12 cellular contexts compared by ENCODE assay signal in genomic region chr2:33484042-33484621, GRCh38. TPM values are rescaled to one million over a fixed set of nuclear protein-coding genes. Genes with fewer than 3 reads are reported as not detected.
DNase-seq lines count a peak whose midpoint lies in the region; ATAC-seq, FAIRE-seq and TF ChIP-seq lines count a peak whose summit lies in the region.
"Had no signal": no experiment of that assay in that cellular context is flagged by ENCODE, and none has a peak within 500 bp of the region (broad histone marks: within the 10 kb centered on the region; RNA-seq: fewer than 3 reads in every experiment).

No MANE protein-coding gene starts in this region.

- no peaks in the 10 kb centered on the region for H3K9me3 ChIP-seq in astrocyte (ENCODE audit: insufficient read depth, low read depth, low read length)
- H3K9me3 ChIP-seq in subcutaneous abdominal adipose tissue (ENCODE audit: control insufficient read depth in 5 of 5, low read length in 5 of 5), result peaks cover 0 to 5% (median 0%) of the 10 kb centered on the region in 5 donors

- H3K36me3 ChIP-seq in astrocyte (ENCODE audit: insufficient read depth, low read length) (no peaks in the 10 kb centered on the region), subcutaneous abdominal adipose tissue (ENCODE audit: control insufficient read depth in 5 of 5, insufficient read depth in 5 of 5, low read length in 5 of 5) (no peaks in the 10 kb centered on the region)
- H3K36me3 ChIP-seq: tibial nerve had no signal

- peaks cover 7% of the 10 kb centered on the region for H3K9me3 Mint-ChIP-seq in activated naive CD8-positive, alpha-beta T cell (ENCODE audit: low read depth)
- H3K9me3 Mint-ChIP-seq in activated naive CD8-positive, alpha-beta T cell treated with anti-CD3 and anti-CD28 coated beads for 36 hours, result peaks cover 5% of the 10 kb centered on the region
- H3K9me3 Mint-ChIP-seq in astrocyte (ENCODE audit: unreplicated experiment), result peaks cover 5% of the 10 kb centered on the region

- no peak for FAIRE-seq in astrocyte (lab: Jason Lieb, UNC)

- peak overlapping the region; percentile 54 for H3K27ac Mint-ChIP-seq in activated naive CD8-positive, alpha-beta T cell
- no peak overlapping the region for H3K27ac Mint-ChIP-seq in activated naive CD8-positive, alpha-beta T cell treated with anti-CD3 and anti-CD28 coated beads for 36 hours
- peak overlapping the region; percentile 83 for H3K27ac Mint-ChIP-seq in astrocyte (ENCODE audit: unreplicated experiment)

- ATAC-seq in HG03060 (IDR thresholded peaks at IDR 0.05; ENCODE audit: low read depth, unreplicated experiment) (peak; percentile 14), HG03097 (IDR thresholded peaks at IDR 0.05; ENCODE audit: low FRiP score, unreplicated experiment) (no peak), GM18873 (IDR thresholded peaks at IDR 0.05; ENCODE audit: low FRiP score, unreplicated experiment) (no peak)

- peaks cover 5% of the 10 kb centered on the region for H3K4me1 Mint-ChIP-seq in activated naive CD8-positive, alpha-beta T cell (ENCODE audit: low read depth)
- peaks cover 12% of the 10 kb centered on the region for H3K4me1 Mint-ChIP-seq in activated naive CD8-positive, alpha-beta T cell treated with anti-CD3 and anti-CD28 coated beads for 36 hours
- H3K4me1 Mint-ChIP-seq in astrocyte (ENCODE audit: low read depth, unreplicated experiment), result peaks cover 14% of the 10 kb centered on the region

- H3K4me2 ChIP-seq in astrocyte (ENCODE audit: low read length), result no peak overlapping the region

- H3K9ac ChIP-seq in astrocyte (ENCODE audit: low read length), result no peak overlapping the region
- H3K9ac ChIP-seq in subcutaneous abdominal adipose tissue (ENCODE audit: low read length in 5 of 5), result no peak overlapping the region

- peaks cover 21% of the 10 kb centered on the region for H3K36me3 Mint-ChIP-seq in activated naive CD8-positive, alpha-beta T cell
- peaks cover 8% of the 10 kb centered on the region for H3K36me3 Mint-ChIP-seq in activated naive CD8-positive, alpha-beta T cell treated with anti-CD3 and anti-CD28 coated beads for 36 hours
- H3K36me3 Mint-ChIP-seq in astrocyte (ENCODE audit: low read depth, unreplicated experiment), result no peaks in the 10 kb centered on the region

- H3K27me3 Mint-ChIP-seq in activated naive CD8-positive, alpha-beta T cell, result no peaks in the 10 kb centered on the region
- no peaks in the 10 kb centered on the region for H3K27me3 Mint-ChIP-seq in activated naive CD8-positive, alpha-beta T cell treated with anti-CD3 and anti-CD28 coated beads for 36 hours
- no peaks in the 10 kb centered on the region for H3K27me3 Mint-ChIP-seq in astrocyte (ENCODE audit: low read depth, unreplicated experiment)

- H3K27me3 ChIP-seq in astrocyte (ENCODE audit: insufficient read depth, low read length) (peaks cover 3% of the 10 kb centered on the region), subcutaneous abdominal adipose tissue (ENCODE audit: control insufficient read depth in 5 of 5, insufficient read depth in 4 of 5, low read length in 5 of 5) (no peaks in the 10 kb centered on the region)
- H3K27me3 ChIP-seq: tibial nerve had no signal

- H3K4me3 ChIP-seq in astrocyte (ENCODE audit: insufficient read depth, low read depth, low read length), result no peak overlapping the region
- no peak overlapping the region for H3K4me3 ChIP-seq in subcutaneous abdominal adipose tissue (ENCODE audit: low read depth in 1 of 5, low read length in 5 of 5)
- H3K4me3 ChIP-seq: tibial nerve had no signal

- H3K4me1 ChIP-seq in astrocyte (ENCODE audit: insufficient read depth, low read length) (no peaks in the 10 kb centered on the region), subcutaneous abdominal adipose tissue (ENCODE audit: control insufficient read depth in 5 of 5, insufficient read depth in 5 of 5, low read length in 5 of 5) (peaks cover 0 to 13% (median 2%) of the 10 kb centered on the region in 5 donors)

- no peak overlapping the region for H2AFZ ChIP-seq in astrocyte (ENCODE audit: low read depth, low read length)

- TF ChIP-seq CTCF in astrocyte (IDR thresholded peaks at IDR 0.05; ENCODE audit: insufficient read depth, low read depth, low read length), result no peak

- H3K27ac ChIP-seq in astrocyte (ENCODE audit: low read depth, low read length), result no peak overlapping the region
- peak overlapping the region; percentile 52 for H3K27ac ChIP-seq in subcutaneous abdominal adipose tissue (ENCODE audit: low read depth, low read length)

- H4K20me1 ChIP-seq in astrocyte (ENCODE audit: insufficient read depth, low read length), result no peaks in the 10 kb centered on the region

- no peaks in the 10 kb centered on the region for H3K79me2 ChIP-seq in astrocyte (ENCODE audit: insufficient read depth, low read length)

- no peak for DNase-seq in activated naive CD8-positive, alpha-beta T cell treated with anti-CD3 and anti-CD28 coated beads for 36 hours
- peak; percentile 23 for DNase-seq in astrocyte (ENCODE audit: low read depth)
- DNase-seq in COR-L47 (lab: John Stamatoyannopoulos, UW), result no peak
- DNase-seq: effector memory CD4-positive, alpha-beta T cell; NCI-H2029 treated with DMSO at 0.1 percent for 48 hours; stimulated activated CD4-positive, alpha-beta T cell treated with anti-CD3 and anti-CD28 coated beads, Interleukin-12 subunit alpha, Interleukin-12 subunit beta, amount 100 ng/mL, for 4 hours had no signal

- no peak overlapping the region for H3K4me3 Mint-ChIP-seq in activated naive CD8-positive, alpha-beta T cell
- H3K4me3 Mint-ChIP-seq in activated naive CD8-positive, alpha-beta T cell treated with anti-CD3 and anti-CD28 coated beads for 36 hours, result no peak overlapping the region
- H3K4me3 Mint-ChIP-seq in astrocyte (ENCODE audit: unreplicated experiment), result no peak overlapping the region

RNA-seq across cellular contexts. Expression of gene RASGRP3, which starts 7.7 kb away (rescaled TPM):
- total RNA-seq in activated naive CD8-positive, alpha-beta T cell treated with anti-CD3 and anti-CD28 coated beads for 36 hours, result 1 to 10 TPM; 5.5 to 5.8 TPM
- 2.0 and 2.8 TPM in 2 replicates for total RNA-seq in astrocyte
